In genomic region chr5:96968074-96968473, GRCh38 we compare ENCODE assay signal across 11 cellular contexts. TPM values are rescaled to one million over a fixed set of nuclear protein-coding genes. Genes with fewer than 3 reads are reported as not detected.
DNase-seq lines count a peak whose midpoint lies in the region; ATAC-seq, FAIRE-seq and TF ChIP-seq lines count a peak whose summit lies in the region.
"Had no signal": no experiment of that assay in that cellular context is flagged by ENCODE, and none has a peak within 500 bp of the region (broad histone marks: within the 10 kb centered on the region; RNA-seq: fewer than 3 reads in every experiment).

No MANE protein-coding gene starts in this region.

- in situ Hi-C loops in ACHN (cut with HindIII; ENCODE audit: low pct_ligation_motif_present, low pct_unique_long_range_greater_than_20kb, low sequenced_read_pairs) (no loop called here), brain microvascular endothelial cell (cut with HindIII; ENCODE audit: low pct_ligation_motif_present, low sequenced_read_pairs) (no loop called here)

- H3K4me3 ChIP-seq in brain microvascular endothelial cell (ENCODE audit: low read depth, low read length) (no peak overlapping the region), lung (no peak overlapping the region)
- H3K4me3 ChIP-seq: skin epidermis had no signal

- FAIRE-seq in HTR-8/SVneo (lab: Jason Lieb, UNC) = no peak

- no peak for TF ChIP-seq POLR2A in GM18505 (IDR thresholded peaks at IDR 0.05; ENCODE audit: borderline replicate concordance, extremely low read depth, insufficient read depth, insufficient read length)

- H3K27me3 ChIP-seq in brain microvascular endothelial cell (replicated peaks) (no peaks in the 10 kb centered on the region), lung (ENCODE audit: control insufficient read depth, insufficient read depth) (no peaks in the 10 kb centered on the region)

- no peaks in the 10 kb centered on the region for H3K9me3 ChIP-seq in lung (ENCODE audit: control insufficient read depth in 2 of 2, insufficient read depth in 1 of 2, low read length in 1 of 2)

- H3K27ac ChIP-seq in brain microvascular endothelial cell (no peak overlapping the region), lung (ENCODE audit: low read depth in 1 of 2, low read length in 1 of 2) (peak overlapping the region in 1 of 2 donors; percentile 21), caudate nucleus (ENCODE audit: low read depth, low read length) (no peak overlapping the region)

- ATAC-seq in lung (ENCODE audit: insufficient read depth, low FRiP score) (peak; percentile 58), GM21786 (IDR thresholded peaks at IDR 0.05; ENCODE audit: unreplicated experiment) (no peak), GM21619 (IDR thresholded peaks at IDR 0.05; ENCODE audit: unreplicated experiment) (no peak), GM18505 (IDR thresholded peaks at IDR 0.05; ENCODE audit: unreplicated experiment) (no peak)

- 30 to 65% methylated on average over 1 of the region's 1 CpG for WGBS in lung, 2 donors

- H3K36me3 ChIP-seq in brain microvascular endothelial cell (replicated peaks) (no peaks in the 10 kb centered on the region), lung (ENCODE audit: control insufficient read depth in 2 of 2, insufficient read depth in 2 of 2, low read length in 2 of 2) (peaks cover 0 to 2% of the 10 kb centered on the region in 2 donors)

- no peak for TF ChIP-seq CTCF in brain microvascular endothelial cell (IDR thresholded peaks at IDR 0.05; ENCODE audit: low read depth, low read length, missing control alignments)
- no peak for TF ChIP-seq CTCF in lung (IDR thresholded peaks at IDR 0.05; ENCODE audit: control extremely low read depth, extremely low read depth)

- peaks cover 3 to 22% of the 10 kb centered on the region in 2 donors for H3K4me1 ChIP-seq in lung (ENCODE audit: control insufficient read depth in 2 of 2, insufficient read depth in 2 of 2, low read length in 2 of 2)

- peak; percentile 62 for DNase-seq in ACHN
- peak; percentile 42 for DNase-seq in HTR-8/SVneo (ENCODE audit: insufficient read length, low spot score)
- peak; percentile 28 for DNase-seq in brain microvascular endothelial cell
- DNase-seq in lung (ENCODE audit: low spot score) = no peak
- DNase-seq in caudate nucleus (lab: John Stamatoyannopoulos, UW) = no peak
- DNase-seq: activated CD8-positive, alpha-beta memory T cell treated with anti-CD3 and anti-CD28 coated beads, Interleukin-2, amount 50 U/mL, for 4 hours; glutamatergic neuron had no signal

RNA-seq across cellular contexts. Expression of gene LNPEP, which starts 32.2 kb away (rescaled TPM):
- total RNA-seq in lung = 10 to 100 TPM; 32.8 to 78.9 TPM
- polyA plus RNA-seq in lung = 1 to 10 TPM; 4.6 to 5.2 TPM

Comparison
In these comparisons a context has a peak if more than half of its experiments do, and no peak if none do; other contexts are left out.
1. DNase-seq: peak in ACHN (single experiment), HTR-8/SVneo (single experiment) and brain microvascular endothelial cell (single experiment); none in lung (single experiment) and caudate nucleus (0 of 61).